In genomic region chr6:41920921-41921711, GRCh38 we compare ENCODE assay signal across 8 cellular contexts. TPM values are rescaled to one million over a fixed set of nuclear protein-coding genes. Genes with fewer than 3 reads are reported as not detected.
A peak's percentile ranks its signal among the peaks of the same experiment; 100 is the strongest.
DNase-seq lines count a peak whose midpoint lies in the region; ATAC-seq lines count a peak whose summit lies in the region.

Gene BYSL (plus strand): TSS chr6:41921499. CDS start chr6:41921563, 64 bp downstream.
Gene MED20 (minus strand): TSS chr6:41921139. CDS start chr6:41921018, 121 bp downstream.

- peak within 1 kb of the TSS; percentile 99 to 100 (median 100) for H3K4me3 Mint-ChIP-seq in IgD-negative memory B cell

- peaks cover 3% of the 10 kb centered on the region for H3K36me3 Mint-ChIP-seq in IgD-negative memory B cell

- peaks cover 38 to 43% (median 42%) of the 10 kb centered on the region in 3 donors for H3K4me1 Mint-ChIP-seq in IgD-negative memory B cell

- H3K9me3 Mint-ChIP-seq in IgD-negative memory B cell = no peaks in the 10 kb centered on the region

- no peaks in the 10 kb centered on the region for H3K27me3 Mint-ChIP-seq in IgD-negative memory B cell

- peak within 1 kb of the TSS; percentile 98 for H3K27ac ChIP-seq in epithelial cell of prostate

- DNase-seq in DMS53 (lab: John Stamatoyannopoulos, UW) = peak; percentile 96
- DNase-seq in OCI-M1 (lab: John Stamatoyannopoulos, UW) = peak; percentile 99
- DNase-seq in activated T-cell treated with anti-CD3 and anti-CD28 coated beads for 4 hours = peak; percentile 93
- peak; percentile 83 for DNase-seq in epithelial cell of prostate (ENCODE audit: low read depth, low spot score)
- peak; percentile 95 for DNase-seq in mucosa of gallbladder (ENCODE audit: low spot score)
- DNase-seq in stimulated activated CD8-positive, alpha-beta memory T cell treated with anti-CD3 and anti-CD28 coated beads, Interleukin-4, amount 100 ng/mL, for 4 hours (ENCODE audit: low read depth in 2 of 2, low spot score in 1 of 2) = peak; percentile 87 to 95

- peak within 1 kb of the TSS; percentile 99 to 100 (median 99) for H3K27ac Mint-ChIP-seq in IgD-negative memory B cell

- ATAC-seq in GM21529 (IDR thresholded peaks at IDR 0.05; ENCODE audit: unreplicated experiment) = peak; percentile 90

RNA-seq across cellular contexts. Expression of gene BYSL, which starts in this region (rescaled TPM):
- 9.6 TPM for polyA plus RNA-seq in IgD-negative memory B cell
- 9.6 TPM for total RNA-seq in mucosa of gallbladder

RNA-seq across cellular contexts. Expression of gene MED20, which starts in this region (rescaled TPM):
- 9.8 TPM for polyA plus RNA-seq in IgD-negative memory B cell
- total RNA-seq in mucosa of gallbladder = 26.7 TPM

Comparison
In these comparisons a context has a peak if more than half of its experiments do, and no peak if none do; other contexts are left out.
1. Peak in every context shown above with its lines: DNase-seq, ATAC-seq and H3K27ac ChIP-seq.